ENCODE assay signal across 8 cellular contexts in the genomic region with DNA sequence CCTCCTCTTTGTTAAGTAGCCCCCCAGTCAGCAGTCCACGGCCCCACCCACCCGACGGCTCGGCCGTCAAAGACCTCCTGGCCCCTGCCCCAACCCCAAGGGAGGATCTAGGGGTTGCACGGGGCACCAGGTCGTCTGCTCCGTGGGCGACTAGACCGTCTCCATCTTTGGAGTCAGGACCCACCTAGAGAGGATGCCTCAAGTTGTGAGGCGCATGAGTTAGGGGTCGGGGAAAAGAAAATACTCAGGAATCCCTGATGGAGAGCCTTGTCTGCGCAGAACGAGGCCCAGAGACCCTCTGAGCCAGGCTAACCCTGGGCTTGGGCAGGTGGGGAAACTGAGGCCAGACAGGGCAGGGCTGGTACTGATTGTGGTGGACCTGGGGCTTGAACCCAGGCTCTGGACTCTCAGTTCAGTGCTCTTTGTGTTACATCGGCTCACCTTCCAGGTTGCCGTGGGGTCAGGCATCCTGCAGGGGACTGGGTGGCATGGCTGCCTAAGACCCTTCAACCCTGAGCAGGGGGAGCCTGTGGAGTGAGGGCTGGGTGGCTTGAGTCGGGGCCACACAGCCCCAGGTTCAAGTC. TPM values are rescaled to one million over a fixed set of nuclear protein-coding genes. Genes with fewer than 3 reads are reported as not detected.
A peak's percentile ranks its signal among the peaks of the same experiment; 100 is the strongest.
DNase-seq lines count a peak whose midpoint lies in the region; ATAC-seq and TF ChIP-seq lines count a peak whose summit lies in the region.

No MANE protein-coding gene starts in this region.

- CTCF ChIA-PET in T-cell (lab: Charles Lee), result interaction anchor here in 1 of 2 donors (1.3 to 2.0 kb wide), 2 partner anchors 9 kb away, joined by 5 to 10 read pairs; no protein-coding TSS in a partner anchor

- no peak for TF ChIP-seq CTCF in GM06990 (IDR thresholded peaks at IDR 0.05; ENCODE audit: insufficient read depth, low read length, poor library complexity, severe bottlenecking)
- no peak for TF ChIP-seq CTCF in fibroblast of the aortic adventitia (IDR thresholded peaks at IDR 0.05; ENCODE audit: insufficient read depth, low read length)

- POLR2A ChIA-PET in T-cell (lab: Charles Lee), result interaction anchor here in 1 of 2 donors (0.6 kb wide), 1 partner anchor 23 kb away, joined by 4 read pairs; no protein-coding TSS in a partner anchor

- no peaks in the 10 kb centered on the region for H3K9me3 Mint-ChIP-seq in T-cell

- H3K4me3 ChIP-seq in GM06990 (replicated peaks; ENCODE audit: low read depth, low read length) (peak overlapping the region; percentile 68), fibroblast of the aortic adventitia (ENCODE audit: low read depth, low read length) (peak overlapping the region; percentile 74)

- H3K4me3 Mint-ChIP-seq in T-cell, result peak overlapping the region; percentile 56 to 66 (median 60)

- H3K27me3 Mint-ChIP-seq in T-cell, result peaks cover 0 to 2% of the 10 kb centered on the region in 2 donors

- H3K4me1 Mint-ChIP-seq in T-cell, result peaks cover 37 to 40% (median 39%) of the 10 kb centered on the region in 3 donors

- no peak for DNase-seq in GM06990 (ENCODE audit: extremely low read depth, insufficient read length)
- no peak for DNase-seq in T-cell
- DNase-seq in fibroblast of the aortic adventitia (ENCODE audit: low read depth), result no peak
- peak; percentile 22 for DNase-seq in retina
- DNase-seq in DMS53 (lab: John Stamatoyannopoulos, UW), result no peak
- DNase-seq in stimulated activated naive CD4-positive, alpha-beta T cell treated with Interleukin-2 at 50 U/mL for 16 hours (lab: John Stamatoyannopoulos, UW), result no peak
- no peak for DNase-seq in GF-D8 (lab: John Stamatoyannopoulos, UW)
- DNase-seq in NCI-H2196 treated with DMSO at 0.1 percent for 48 hours (lab: John Stamatoyannopoulos, UW; ENCODE audit: unreplicated experiment), result no peak

- H3K27me3 ChIP-seq in GM06990 (replicated peaks; ENCODE audit: control insufficient read depth, insufficient read depth, low read length), result no peaks in the 10 kb centered on the region

- H3K36me3 Mint-ChIP-seq in T-cell, result no peaks in the 10 kb centered on the region

- no peak for ATAC-seq in T-cell (replicated peaks in 1 of 4)

- H3K27ac Mint-ChIP-seq in T-cell, result peak overlapping the region in 1 of 2 donors; percentile 31

- H3K36me3 ChIP-seq in GM06990 (ENCODE audit: control insufficient read depth, insufficient read depth, low read length), result no peaks in the 10 kb centered on the region

RNA-seq across cellular contexts. Expression of gene OTUB2, which starts 0.8 kb away (rescaled TPM):
- under 1 TPM; 0.09 to 0.57 (median 0.28) TPM for total RNA-seq in T-cell
- total RNA-seq in fibroblast of the aortic adventitia (ENCODE audit: low replicate concordance), result 2.5 and 2.8 TPM in 2 replicates

RNA-seq across cellular contexts. Expression of gene CCDC197, which starts 29.9 kb away (rescaled TPM):
- total RNA-seq in T-cell (not detected), fibroblast of the aortic adventitia (ENCODE audit: low replicate concordance) (not detected in 2 replicates)

RNA-seq across cellular contexts. Expression of gene ASB2, which starts 50.6 kb away (rescaled TPM):
- 1 to 10 TPM; 2.7 to 5.4 (median 3.3) TPM for total RNA-seq in T-cell
- 0.45 and 0.49 TPM in 2 replicates for total RNA-seq in fibroblast of the aortic adventitia (ENCODE audit: low replicate concordance)

RNA-seq across cellular contexts. Expression of gene DDX24, which starts 54.0 kb away (rescaled TPM):
- total RNA-seq in T-cell (100 to 1,000 TPM; 258 to 448 (median 265) TPM), fibroblast of the aortic adventitia (ENCODE audit: low replicate concordance) (130 and 446 TPM in 2 replicates)

RNA-seq across cellular contexts. Expression of gene IFI27L1, which starts 54.1 kb away (rescaled TPM):
- total RNA-seq in T-cell (10 to 100 TPM in 3 of 5 donors, 1 to 10 TPM in 2; 7.1 to 10.4 (median 10.0) TPM), fibroblast of the aortic adventitia (ENCODE audit: low replicate concordance) (8.9 and 12.2 TPM in 2 replicates)
